8 cellular contexts compared by ENCODE assay signal in the genomic region with DNA sequence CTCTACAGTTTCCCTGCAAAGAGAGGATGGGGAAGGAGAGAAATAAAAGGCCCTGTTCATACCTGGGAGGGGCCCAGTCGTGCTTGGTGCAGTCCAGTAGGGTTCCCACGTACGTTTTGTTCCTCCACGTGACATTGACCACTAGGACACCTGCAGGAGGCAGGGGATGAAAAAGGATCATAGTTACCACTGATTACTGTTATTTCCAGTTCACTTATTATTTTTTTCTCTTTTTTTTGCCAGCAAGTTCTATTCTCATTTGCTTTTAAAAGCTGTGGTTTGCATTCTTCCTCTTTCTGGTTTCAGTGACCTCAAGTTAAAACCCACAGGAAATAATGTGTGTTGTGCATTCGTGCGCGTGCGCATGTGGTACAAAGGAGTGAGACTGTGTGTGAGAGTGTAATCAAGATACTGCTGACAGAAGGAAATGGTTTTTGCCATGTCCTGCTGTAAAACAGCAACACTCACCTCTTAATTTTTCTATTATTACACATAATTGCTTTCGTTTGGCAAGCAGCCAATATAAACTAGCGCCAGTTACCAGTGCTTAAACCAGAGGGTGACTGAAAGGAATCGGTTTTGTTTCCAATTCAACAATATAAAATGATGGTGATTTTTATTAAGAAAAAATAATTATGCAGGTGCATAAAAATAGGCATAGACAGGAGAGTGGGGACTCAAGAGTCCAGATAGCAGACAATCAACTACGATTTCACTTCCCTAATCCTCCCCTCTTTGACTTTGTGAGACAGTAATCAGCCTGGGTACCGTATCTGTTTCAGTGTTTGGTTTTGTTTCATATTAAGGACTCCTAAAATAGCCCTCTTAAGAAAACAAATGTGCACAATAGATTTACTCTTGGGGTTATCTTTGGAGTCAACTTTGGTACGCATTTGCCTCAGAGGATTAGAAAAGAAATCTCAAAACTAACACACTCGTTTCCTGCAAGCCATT.
DNase-seq lines count a peak whose midpoint lies in the region; ATAC-seq and TF ChIP-seq lines count a peak whose summit lies in the region.

No MANE protein-coding gene starts in this region.

- peaks cover 0 to 12% (median 0%) of the 10 kb centered on the region in 3 donors for H3K36me3 ChIP-seq in Peyer's patch
- H3K36me3 ChIP-seq in aorta (ENCODE audit: control insufficient read depth in 1 of 2, insufficient read depth in 2 of 2, low read length in 1 of 2), result peaks cover 0 to 2% of the 10 kb centered on the region in 2 donors

- no peak for TF ChIP-seq RAD21 in Ishikawa (IDR thresholded peaks at IDR 0.05; ENCODE audit: low read depth)

- no peak for TF ChIP-seq POLR2A in Peyer's patch (IDR thresholded peaks at IDR 0.05)

- WGBS in aorta, 2 donors, result 6 to 9% methylated on average over 15 of the region's 15 CpGs

- peak; percentile 73 for ATAC-seq in GM21526 (IDR thresholded peaks at IDR 0.05; ENCODE audit: low FRiP score, unreplicated experiment)
- ATAC-seq in aorta (ENCODE audit: low FRiP score), result peak; percentile 57

- peak in 1 of 6 experiments; percentile 2 for TF ChIP-seq CTCF in Peyer's patch (IDR thresholded peaks at IDR 0.05)
- TF ChIP-seq CTCF in fibroblast of the aortic adventitia (IDR thresholded peaks at IDR 0.05; ENCODE audit: insufficient read depth, low read length), result no peak

- H3K9me3 ChIP-seq in Peyer's patch (no peaks in the 10 kb centered on the region), aorta (ENCODE audit: control insufficient read depth, low read length) (no peaks in the 10 kb centered on the region)

- DNase-seq in DMS 273 treated with DMSO at 0.1 percent for 48 hours (lab: John Stamatoyannopoulos, UW) (peak; percentile 63), Peyer's patch (peak; percentile 69 to 94 (median 90)), activated T-helper 1 cell treated with Interleukin-2 at 50 U/mL for 16 hours (ENCODE audit: low read depth) (peak; percentile 15), fibroblast of the aortic adventitia (ENCODE audit: low read depth) (peak; percentile 88), pons (ENCODE audit: low spot score) (peak; percentile 93), aorta (peak; percentile 86 to 91)

- H3K27me3 ChIP-seq in Peyer's patch (no peaks in the 10 kb centered on the region), aorta (ENCODE audit: control insufficient read depth in 1 of 2, insufficient read depth in 2 of 2, low read length in 1 of 2) (no peaks in the 10 kb centered on the region)

- TF ChIP-seq EP300 in Ishikawa (IDR thresholded peaks at IDR 0.05; ENCODE audit: borderline replicate concordance), result peak; percentile 51; the same call in 1 of the 2 replicates

- H3K27ac ChIP-seq in Peyer's patch (peak overlapping the region; percentile 2 to 88 (median 62)), aorta (ENCODE audit: low read depth in 1 of 2, low read length in 2 of 2) (no peak overlapping the region)

- H3K4me1 ChIP-seq in Peyer's patch (peaks cover 6 to 48% (median 14%) of the 10 kb centered on the region in 4 donors), aorta (ENCODE audit: control insufficient read depth in 1 of 2, insufficient read depth in 2 of 2, low read length in 2 of 2) (no peaks in the 10 kb centered on the region)

- H3K4me3 ChIP-seq in Peyer's patch (no peak overlapping the region), fibroblast of the aortic adventitia (ENCODE audit: low read depth, low read length) (peak overlapping the region; percentile 39), aorta (ENCODE audit: low read length in 2 of 2) (no peak overlapping the region)

- intact Hi-C loops in aorta (cut with DNase I), result loop anchor here (5.0 to 10.0 kb wide), 2 partner anchors 95 to 97 kb away; partner anchors contain the start of gene ZNF608 (in 2 of the 2)

TF ChIP-seq in Ishikawa, 13 proteins besides CTCF, POLR2A, EP300 and RAD21:
- no peak for TF ChIP-seq FOXM1 (IDR thresholded peaks at IDR 0.05; ENCODE audit: borderline replicate concordance, low read depth)
- peak; percentile 44; the same call in 1 of the 2 replicates for TF ChIP-seq TEAD4 (IDR thresholded peaks at IDR 0.05)
- no peak for TF ChIP-seq TAF1 (IDR thresholded peaks at IDR 0.05; ENCODE audit: low read depth)
- no peak for TF ChIP-seq EGR1 (IDR thresholded peaks at IDR 0.05)
- 0 out of 2 replicates have a peak, but pooled peaks have one; percentile 22 for TF ChIP-seq MAX (IDR thresholded peaks at IDR 0.05)
- peak; percentile 93 for TF ChIP-seq NFIC (IDR thresholded peaks at IDR 0.05)

Comparison
In these comparisons a context has a peak if more than half of its experiments do, and no peak if none do; other contexts are left out.
1. DNase-seq: peak in every context shown above with its lines; median percentile 93 in pons; 90 in Peyer's patch; 88 in aorta; 88 in fibroblast of the aortic adventitia; 63 in DMS 273 treated with DMSO at 0.1 percent for 48 hours; 15 in activated T-helper 1 cell treated with Interleukin-2 at 50 U/mL for 16 hours.
2. H3K27ac ChIP-seq: peak in Peyer's patch (4 of 4); none in aorta (0 of 2).